In genomic region chr6:17606606-17607005, GRCh38 we compare ENCODE assay signal across 18 cellular contexts. TPM values are rescaled to one million over a fixed set of nuclear protein-coding genes. Genes with fewer than 3 reads are reported as not detected.
DNase-seq lines count a peak whose midpoint lies in the region; ATAC-seq, FAIRE-seq and TF ChIP-seq lines count a peak whose summit lies in the region.
"Had no signal": no experiment of that assay in that cellular context is flagged by ENCODE, and none has a peak within 500 bp of the region (broad histone marks: within the 10 kb centered on the region; RNA-seq: fewer than 3 reads in every experiment).

No MANE protein-coding gene starts in this region.

- H3K9me3 Mint-ChIP-seq in activated CD8-positive, alpha-beta T cell treated with anti-CD3 and anti-CD28 coated beads for 36 hours: no peaks in the 10 kb centered on the region
- H3K9me3 Mint-ChIP-seq in activated CD8-positive, alpha-beta T cell treated with anti-CD3 and anti-CD28 coated beads, Interleukin-2, amount 10 ng/mL, durations not matched to agents 7 days and 5 days (ENCODE audit: insufficient read depth): no peaks in the 10 kb centered on the region
- H3K9me3 Mint-ChIP-seq in neural crest cell: no peaks in the 10 kb centered on the region
- no peaks in the 10 kb centered on the region for H3K9me3 Mint-ChIP-seq in natural killer cell treated with Interleukin-12 subunit alpha and Interleukin-12 subunit beta and Interleukin-15 and Interleukin-18, amount 100 ng/mL, for 72 hours
- H3K9me3 Mint-ChIP-seq: CD14-positive monocyte; CD8-positive, alpha-beta memory T cell; HFFc6 had no signal

- in situ Hi-C loops in HepG2 (cut with HindIII; ENCODE audit: extremely low pct_ligation_motif_present, low pct_unique_long_range_greater_than_20kb): no loop called here
- in situ Hi-C loops in mammary epithelial cell (cut with MboI; ENCODE audit: low sequenced_read_pairs in 2 of 2): no loop called here

- POLR2A ChIA-PET in activated CD8-positive, alpha-beta T cell treated with anti-CD3 and anti-CD28 coated beads for 36 hours (lab: Charles Lee): interaction anchor here (1.3 kb wide), 1 partner anchor 15 kb away, joined by 5 read pairs; no protein-coding TSS in a partner anchor
- POLR2A ChIA-PET in activated CD8-positive, alpha-beta T cell treated with anti-CD3 and anti-CD28 coated beads, Interleukin-2, amount 10 ng/mL, durations not matched to agents 7 days and 5 days (lab: Charles Lee): no interaction called here
- POLR2A ChIA-PET in HepG2 (lab: Yijun Ruan, JAX): no interaction called here

- peaks cover 21% of the 10 kb centered on the region for H3K4me1 Mint-ChIP-seq in activated CD8-positive, alpha-beta T cell treated with anti-CD3 and anti-CD28 coated beads for 36 hours (ENCODE audit: low read depth)
- H3K4me1 Mint-ChIP-seq in activated CD8-positive, alpha-beta T cell treated with anti-CD3 and anti-CD28 coated beads, Interleukin-2, amount 10 ng/mL, durations not matched to agents 7 days and 5 days (ENCODE audit: low read depth): peaks cover 24% of the 10 kb centered on the region
- no peaks in the 10 kb centered on the region for H3K4me1 Mint-ChIP-seq in neural crest cell
- peaks cover 26 to 28% of the 10 kb centered on the region in 2 donors for H3K4me1 Mint-ChIP-seq in natural killer cell treated with Interleukin-12 subunit alpha and Interleukin-12 subunit beta and Interleukin-15 and Interleukin-18, amount 100 ng/mL, for 72 hours (ENCODE audit: low read depth in 2 of 2)

- H3K4me2 ChIP-seq in HepG2 (ENCODE audit: low read depth, low read length) (no peak overlapping the region), mammary epithelial cell (ENCODE audit: insufficient read depth, low read depth, low read length) (no peak overlapping the region)

- CTCF ChIA-PET in activated CD8-positive, alpha-beta T cell treated with anti-CD3 and anti-CD28 coated beads for 36 hours (lab: Charles Lee): interaction anchor here (1.0 to 1.7 kb wide), 2 partner anchors 96 to 197 kb away, joined by 3 to 4 read pairs; no protein-coding TSS in a partner anchor
- CTCF ChIA-PET in activated CD8-positive, alpha-beta T cell treated with anti-CD3 and anti-CD28 coated beads, Interleukin-2, amount 10 ng/mL, durations not matched to agents 7 days and 5 days (lab: Charles Lee): interaction anchor here (1.2 kb wide), 1 partner anchor 197 kb away, joined by 4 read pairs; no protein-coding TSS in a partner anchor
- CTCF ChIA-PET in HepG2 (lab: Yijun Ruan, JAX; ENCODE audit: low intra/inter-chr PET ratio, low total read pairs): no interaction called here
- CTCF ChIA-PET in mammary epithelial cell (lab: Charles Lee; ENCODE audit: low non-redundant PET): no interaction called here

- H3K79me2 ChIP-seq in HepG2 (ENCODE audit: insufficient read depth, low read length) (peaks cover 12% of the 10 kb centered on the region), mammary epithelial cell (ENCODE audit: insufficient read depth, low read length) (no peaks in the 10 kb centered on the region)

- H3K27me3 ChIP-seq in liver (ENCODE audit: control insufficient read depth in 4 of 4, insufficient read depth in 4 of 4, low read length in 3 of 4) (no peaks in the 10 kb centered on the region), HepG2 (ENCODE audit: control insufficient read depth in 1 of 2, insufficient read depth in 2 of 2, low read length in 2 of 2) (no peaks in the 10 kb centered on the region; a peak in 1 of 5 replicates), mammary epithelial cell (ENCODE audit: insufficient read depth, low read length) (no peaks in the 10 kb centered on the region)

- TF ChIP-seq EP300 in HepG2 (IDR thresholded peaks at IDR 0.05; ENCODE audit: low read depth in 2 of 2, low read length in 2 of 2) (no peak), HepG2 (CRISPR knock-in tag; IDR thresholded peaks at IDR 0.05; ENCODE audit: borderline replicate concordance) (no peak)

- no peak for DNase-seq in activated CD8-positive, alpha-beta T cell treated with anti-CD3 and anti-CD28 coated beads for 36 hours
- no peak for DNase-seq in activated CD8-positive, alpha-beta T cell treated with anti-CD3 and anti-CD28 coated beads, Interleukin-2, amount 10 ng/mL, durations not matched to agents 7 days and 5 days
- DNase-seq in HepG2 (ENCODE audit: low spot score): no peak
- no peak for DNase-seq in neural crest cell (ENCODE audit: low read depth, low spot score)
- no peak for DNase-seq in mammary epithelial cell
- DNase-seq in natural killer cell treated with Interleukin-12 subunit alpha and Interleukin-12 subunit beta and Interleukin-15 and Interleukin-18, amount 100 ng/mL, for 72 hours (ENCODE audit: low spot score): no peak
- DNase-seq: Caco-2; CD8-positive, alpha-beta memory T cell; DND-41; GDM1; HCEC 1CT; HFFc6 had no signal

- peaks cover 12% of the 10 kb centered on the region for H3K36me3 Mint-ChIP-seq in activated CD8-positive, alpha-beta T cell treated with anti-CD3 and anti-CD28 coated beads for 36 hours (ENCODE audit: low read depth)
- H3K36me3 Mint-ChIP-seq in activated CD8-positive, alpha-beta T cell treated with anti-CD3 and anti-CD28 coated beads, Interleukin-2, amount 10 ng/mL, durations not matched to agents 7 days and 5 days (ENCODE audit: low read depth): peaks cover 30% of the 10 kb centered on the region
- peaks cover 5% of the 10 kb centered on the region for H3K36me3 Mint-ChIP-seq in neural crest cell (ENCODE audit: low read depth)
- H3K36me3 Mint-ChIP-seq in natural killer cell treated with Interleukin-12 subunit alpha and Interleukin-12 subunit beta and Interleukin-15 and Interleukin-18, amount 100 ng/mL, for 72 hours: no peaks in the 10 kb centered on the region

- ATAC-seq in activated CD8-positive, alpha-beta T cell treated with anti-CD3 and anti-CD28 coated beads for 36 hours: no peak
- no peak for ATAC-seq in activated CD8-positive, alpha-beta T cell treated with anti-CD3 and anti-CD28 coated beads, Interleukin-2, amount 10 ng/mL, durations not matched to agents 7 days and 5 days
- ATAC-seq in HepG2 (no peak), GM21381 (IDR thresholded peaks at IDR 0.05; ENCODE audit: unreplicated experiment) (no peak)
- ATAC-seq in natural killer cell treated with Interleukin-12 subunit alpha and Interleukin-12 subunit beta and Interleukin-15 and Interleukin-18, amount 100 ng/mL, for 72 hours: no peak

- dilution Hi-C loops in mammary epithelial cell (cut with HindIII; ENCODE audit: low sequenced_read_pairs): no loop called here

- H3K27me3 Mint-ChIP-seq in activated CD8-positive, alpha-beta T cell treated with anti-CD3 and anti-CD28 coated beads for 36 hours: no peaks in the 10 kb centered on the region
- no peaks in the 10 kb centered on the region for H3K27me3 Mint-ChIP-seq in activated CD8-positive, alpha-beta T cell treated with anti-CD3 and anti-CD28 coated beads, Interleukin-2, amount 10 ng/mL, durations not matched to agents 7 days and 5 days (ENCODE audit: low read depth)
- H3K27me3 Mint-ChIP-seq in neural crest cell (ENCODE audit: low read depth): no peaks in the 10 kb centered on the region
- H3K27me3 Mint-ChIP-seq in natural killer cell treated with Interleukin-12 subunit alpha and Interleukin-12 subunit beta and Interleukin-15 and Interleukin-18, amount 100 ng/mL, for 72 hours: no peaks in the 10 kb centered on the region
- H3K27me3 Mint-ChIP-seq: CD8-positive, alpha-beta memory T cell had no signal

- H3K9ac ChIP-seq in liver (ENCODE audit: low read depth in 1 of 2, low read length in 2 of 2) (no peak overlapping the region), HepG2 (ENCODE audit: insufficient read depth, low read depth, low read length) (no peak overlapping the region), mammary epithelial cell (ENCODE audit: insufficient read depth, low read length) (no peak overlapping the region)

- TF ChIP-seq RAD21 in liver (IDR thresholded peaks at IDR 0.05) (peak; percentile 41 to 45), HepG2 (CRISPR knock-in tag; IDR thresholded peaks at IDR 0.05) (no peak)

- H3K4me1 ChIP-seq in liver (ENCODE audit: control insufficient read depth in 4 of 4, insufficient read depth in 4 of 4, low read length in 3 of 4) (peaks cover 12 to 59% (median 41%) of the 10 kb centered on the region in 4 donors), HepG2 (ENCODE audit: insufficient read depth, low read length) (peaks cover 50% of the 10 kb centered on the region), mammary epithelial cell (ENCODE audit: insufficient read depth, low read length) (no peaks in the 10 kb centered on the region)

- BruUV-seq in HepG2 (replicated peaks; lab: Mats Ljungman, UMichigan) (no TSS peak), mammary epithelial cell (replicated peaks; lab: Mats Ljungman, UMichigan) (no TSS peak)

- H3K27ac ChIP-seq in liver (ENCODE audit: low read depth in 1 of 2, low read length in 2 of 2): peak overlapping the region in 1 of 2 donors; percentile 9
- no peak overlapping the region for H3K27ac ChIP-seq in HepG2 (ENCODE audit: extremely low read length, insufficient read depth, low read length)
- no peak overlapping the region for H3K27ac ChIP-seq in mammary epithelial cell (ENCODE audit: insufficient read depth, low read depth, low read length)
- H3K27ac ChIP-seq: 22Rv1 had no signal

- H3K4me3 ChIP-seq in liver (ENCODE audit: low read depth in 1 of 3, low read length in 3 of 3) (no peak overlapping the region), HepG2 (replicated peaks in 1 of 3; ENCODE audit: insufficient read depth in 1 of 3, low read depth in 2 of 3, low read length in 3 of 3) (no peak overlapping the region), mammary epithelial cell (replicated peaks in 1 of 3; ENCODE audit: insufficient read depth in 1 of 3, low read depth in 2 of 3, low read length in 3 of 3) (no peak overlapping the region)

- no peak for TF ChIP-seq POLR2A in HepG2 (IDR thresholded peaks at IDR 0.05; ENCODE audit: insufficient read depth in 1 of 2, low read depth in 2 of 2, low read length in 2 of 2)

- no peak overlapping the region for H3K4me3 Mint-ChIP-seq in activated CD8-positive, alpha-beta T cell treated with anti-CD3 and anti-CD28 coated beads for 36 hours
- H3K4me3 Mint-ChIP-seq in activated CD8-positive, alpha-beta T cell treated with anti-CD3 and anti-CD28 coated beads, Interleukin-2, amount 10 ng/mL, durations not matched to agents 7 days and 5 days: no peak overlapping the region
- peak overlapping the region; percentile 49 for H3K4me3 Mint-ChIP-seq in neural crest cell
- H3K4me3 Mint-ChIP-seq in natural killer cell treated with Interleukin-12 subunit alpha and Interleukin-12 subunit beta and Interleukin-15 and Interleukin-18, amount 100 ng/mL, for 72 hours: no peak overlapping the region
- H3K4me3 Mint-ChIP-seq: CD14-positive monocyte; CD8-positive, alpha-beta memory T cell; HFFc6 had no signal

- no peak for FAIRE-seq in HepG2 (lab: Jason Lieb, UNC)
- FAIRE-seq: GM12892, H1 had no signal

- H4K20me1 ChIP-seq in HepG2 (ENCODE audit: insufficient read depth, low read length): no peaks in the 10 kb centered on the region
- no peaks in the 10 kb centered on the region for H4K20me1 ChIP-seq in mammary epithelial cell (ENCODE audit: insufficient read depth, low read length)

- intact Hi-C loops in activated CD8-positive, alpha-beta T cell treated with anti-CD3 and anti-CD28 coated beads for 36 hours (cut with micrococcal nuclease): no loop called here
- intact Hi-C loops in HepG2 (cut with micrococcal nuclease; ENCODE audit: unreplicated experiment): no loop called here
- intact Hi-C loops in mammary epithelial cell (cut with micrococcal nuclease): no loop called here

- 67% methylated on average over 4 of the region's 4 CpGs for WGBS in liver
- WGBS in HepG2 (ENCODE audit: low lambda C conversion rate): 99% methylated on average over 4 of the region's 4 CpGs
- WGBS in mammary epithelial cell (ENCODE audit: low coverage, missing lambda C conversion rate): 97% methylated on average over 4 of the region's 4 CpGs

- TF ChIP-seq CTCF in activated CD8-positive, alpha-beta T cell treated with anti-CD3 and anti-CD28 coated beads for 36 hours (IDR thresholded peaks at IDR 0.05): no peak
- TF ChIP-seq CTCF in liver (IDR thresholded peaks at IDR 0.05; ENCODE audit: low read depth, low read length, missing input control): no peak
- TF ChIP-seq CTCF in HepG2 (CRISPR knock-in tag; IDR thresholded peaks at IDR 0.05): no peak
- TF ChIP-seq CTCF in neural crest cell (conservative IDR thresholded peaks at IDR 0.05): no peak
- no peak for TF ChIP-seq CTCF in mammary epithelial cell (conservative IDR thresholded peaks at IDR 0.05 in 1 of 2, IDR thresholded peaks at IDR 0.05 in 1 of 2; ENCODE audit: extremely low read depth in 1 of 2, insufficient read depth in 1 of 2, low read depth in 1 of 2, low read length in 2 of 2)

- no peak overlapping the region for H2AFZ ChIP-seq in HepG2 (ENCODE audit: low read length)
- H2AFZ ChIP-seq in mammary epithelial cell (ENCODE audit: low read depth, low read length): no peak overlapping the region

- H3K36me3 ChIP-seq in liver (ENCODE audit: control insufficient read depth in 4 of 4, insufficient read depth in 3 of 4, low read depth in 1 of 4, low read length in 3 of 4) (peaks cover 2 to 25% (median 9%) of the 10 kb centered on the region in 4 donors), HepG2 (replicated peaks in 1 of 2; ENCODE audit: control insufficient read depth in 1 of 2, insufficient read depth in 2 of 2, low read length in 2 of 2) (peaks cover 8 to 39% of the 10 kb centered on the region in 2 experiments), mammary epithelial cell (ENCODE audit: insufficient read depth, low read length) (no peaks in the 10 kb centered on the region)

- H3K9me3 ChIP-seq in liver (ENCODE audit: control insufficient read depth in 4 of 4, low read length in 3 of 4) (no peaks in the 10 kb centered on the region), HepG2 (ENCODE audit: low read length) (no peaks in the 10 kb centered on the region), mammary epithelial cell (replicated peaks; ENCODE audit: insufficient read depth, low read length) (no peaks in the 10 kb centered on the region)
- H3K9me3 ChIP-seq: Caco-2 had no signal

- peak overlapping the region; percentile 42 for H3K27ac Mint-ChIP-seq in activated CD8-positive, alpha-beta T cell treated with anti-CD3 and anti-CD28 coated beads for 36 hours
- no peak overlapping the region for H3K27ac Mint-ChIP-seq in activated CD8-positive, alpha-beta T cell treated with anti-CD3 and anti-CD28 coated beads, Interleukin-2, amount 10 ng/mL, durations not matched to agents 7 days and 5 days
- H3K27ac Mint-ChIP-seq in neural crest cell (ENCODE audit: unreplicated experiment): no peak overlapping the region
- H3K27ac Mint-ChIP-seq in natural killer cell treated with Interleukin-12 subunit alpha and Interleukin-12 subunit beta and Interleukin-15 and Interleukin-18, amount 100 ng/mL, for 72 hours: peak overlapping the region in 1 of 2 donors; percentile 45
- H3K27ac Mint-ChIP-seq: CD14-positive monocyte, HFFc6 had no signal

RNA-seq across cellular contexts. Expression of gene FAM8A1, which starts 6.5 kb away (rescaled TPM):
- 1 to 10 TPM; 3.2 to 3.8 TPM for total RNA-seq in activated CD8-positive, alpha-beta T cell treated with anti-CD3 and anti-CD28 coated beads for 36 hours
- total RNA-seq in activated CD8-positive, alpha-beta T cell treated with anti-CD3 and anti-CD28 coated beads, Interleukin-2, amount 10 ng/mL, durations not matched to agents 7 days and 5 days: 1 to 10 TPM; 6.2 TPM
- total RNA-seq in liver (10 to 100 TPM; 20.7 to 47.2 TPM), HepG2 (2016; rRNA removed; fragmentation: Illumina TruSeq; extraction: Trizol) (30.5 and 30.6 TPM in 2 replicates), neural crest cell (17.5 and 17.7 TPM in 2 replicates), mammary epithelial cell (10 to 100 TPM in 1 of 2 donors, 1 to 10 TPM in 1; 8.9 to 16.2 TPM)
- polyA plus RNA-seq in liver (10 to 100 TPM; 20.7 to 21.1 TPM), HepG2 (2011; rRNA removed) (26.8 and 34.3 TPM in 2 replicates), mammary epithelial cell (4.0 TPM)
- 3.0 and 3.3 TPM in 2 replicates for total RNA-seq in HepG2 (2016; cell fraction: cytosol; rRNA removed; fragmentation: Illumina TruSeq; extraction: Trizol; ENCODE audit: low read depth)
- total RNA-seq in HepG2 (2016; cell fraction: insoluble cytoplasmic fraction; rRNA removed; fragmentation: Illumina TruSeq; extraction: Trizol): 29.7 and 31.0 TPM in 2 replicates
- 17.3 and 20.5 TPM in 2 replicates for total RNA-seq in HepG2 (2016; cell fraction: membrane; rRNA removed; fragmentation: Illumina TruSeq; extraction: Trizol)
- total RNA-seq in HepG2 (2016; cell fraction: nucleus; rRNA removed; fragmentation: Illumina TruSeq; extraction: Trizol): 40.8 and 45.3 TPM in 2 replicates
- 10.2 and 16.1 TPM in 2 replicates for polyA plus RNA-seq in HepG2 (2011; cell fraction: cytosol; rRNA removed)
- 20.7 and 23.0 TPM in 2 replicates for polyA plus RNA-seq in HepG2 (2011; cell fraction: nucleus; rRNA removed)
- 26.2 and 26.3 TPM in 2 replicates for polyA plus RNA-seq in HepG2 (2012)
- 3.3 and 3.4 TPM in 2 replicates for polyA plus RNA-seq in HepG2 (2016; cell fraction: cytosol; fragmentation: Illumina TruSeq; extraction: Trizol; ENCODE audit: low read depth)
- polyA plus RNA-seq in HepG2 (2016; cell fraction: insoluble cytoplasmic fraction; fragmentation: Illumina TruSeq; extraction: Trizol; ENCODE audit: low read depth): 34.2 and 34.3 TPM in 2 replicates
- polyA plus RNA-seq in HepG2 (2016; cell fraction: membrane; fragmentation: Illumina TruSeq; extraction: Trizol; ENCODE audit: low read depth): 11.2 and 13.0 TPM in 2 replicates
- 62.0 and 64.0 TPM in 2 replicates for polyA plus RNA-seq in HepG2 (2016; cell fraction: nucleus; fragmentation: Illumina TruSeq; extraction: Trizol; ENCODE audit: insufficient read depth, low read depth)
- polyA minus RNA-seq in HepG2 (2011; rRNA and poly(A)+ RNA removed; ENCODE audit: low replicate concordance): 3.3 and 10.1 TPM in 2 replicates
- 26.5 and 26.9 TPM in 2 replicates for polyA minus RNA-seq in HepG2 (2011; cell fraction: cytosol; rRNA and poly(A)+ RNA removed)
- 27.8 and 28.6 TPM in 2 replicates for polyA minus RNA-seq in HepG2 (2011; cell fraction: nucleus; rRNA and poly(A)+ RNA removed)
- 4.3 TPM for polyA minus RNA-seq in mammary epithelial cell
- 1 to 10 TPM; 3.3 to 7.1 TPM for total RNA-seq in natural killer cell treated with Interleukin-12 subunit alpha and Interleukin-12 subunit beta and Interleukin-15 and Interleukin-18, amount 100 ng/mL, for 72 hours

Comparison
In these comparisons a context has a peak if more than half of its experiments do, and no peak if none do; other contexts are left out.
1. CTCF ChIA-PET loops: an anchor here in activated CD8-positive, alpha-beta T cell treated with anti-CD3 and anti-CD28 coated beads for 36 hours (1.0 to 1.7 kb wide) and activated CD8-positive, alpha-beta T cell treated with anti-CD3 and anti-CD28 coated beads, Interleukin-2, amount 10 ng/mL, durations not matched to agents 7 days and 5 days (1.2 kb wide); none called in HepG2 and mammary epithelial cell.